13 cellular contexts compared by ENCODE assay signal in genomic region chr7:152054377-152055230, GRCh38. TPM values are rescaled to one million over a fixed set of nuclear protein-coding genes. Genes with fewer than 3 reads are reported as not detected.
DNase-seq lines count a peak whose midpoint lies in the region; ATAC-seq, FAIRE-seq and TF ChIP-seq lines count a peak whose summit lies in the region.
"Had no signal": no experiment of that assay in that cellular context is flagged by ENCODE, and none has a peak within 500 bp of the region (broad histone marks: within the 10 kb centered on the region; RNA-seq: fewer than 3 reads in every experiment).

No MANE protein-coding gene starts in this region.

- no peaks in the 10 kb centered on the region for H3K79me2 ChIP-seq in HepG2 (ENCODE audit: insufficient read depth, low read length)

- peaks cover 6% of the 10 kb centered on the region for H3K9me3 Mint-ChIP-seq in activated CD8-positive, alpha-beta memory T cell treated with anti-CD3 and anti-CD28 coated beads, Interleukin-2, amount 10 ng/mL, durations not matched to agents 7 days and 5 days (ENCODE audit: low read depth)
- H3K9me3 Mint-ChIP-seq in naive thymus-derived CD8-positive, alpha-beta T cell: peaks cover 0 to 3% (median 0%) of the 10 kb centered on the region in 9 donors

- no TSS peak for BruUV-seq in HepG2 (replicated peaks; lab: Mats Ljungman, UMichigan)

- peaks cover 8% of the 10 kb centered on the region for H3K36me3 Mint-ChIP-seq in activated CD8-positive, alpha-beta memory T cell treated with anti-CD3 and anti-CD28 coated beads, Interleukin-2, amount 10 ng/mL, durations not matched to agents 7 days and 5 days
- peaks cover 14 to 29% (median 21%) of the 10 kb centered on the region in 3 donors for H3K36me3 Mint-ChIP-seq in naive thymus-derived CD8-positive, alpha-beta T cell

- peak; percentile 28 for FAIRE-seq in HepG2 (lab: Jason Lieb, UNC)

- no peak overlapping the region for H3K4me3 Mint-ChIP-seq in activated CD8-positive, alpha-beta memory T cell treated with anti-CD3 and anti-CD28 coated beads, Interleukin-2, amount 10 ng/mL, durations not matched to agents 7 days and 5 days
- H3K4me3 Mint-ChIP-seq in naive thymus-derived CD8-positive, alpha-beta T cell: no peak overlapping the region

- in situ Hi-C loops in HepG2 (cut with HindIII; ENCODE audit: extremely low pct_ligation_motif_present, low pct_unique_long_range_greater_than_20kb): no loop called here

- POLR2A ChIA-PET in HEK293 (lab: Yijun Ruan, JAX) (interaction anchor here (0.6 kb wide), 1 partner anchor 18 kb away, joined by 5 read pairs; no protein-coding TSS in a partner anchor), HepG2 (lab: Yijun Ruan, JAX) (no interaction called here)
- POLR2A ChIA-PET in naive thymus-derived CD8-positive, alpha-beta T cell (lab: Charles Lee): interaction anchor here (0.7 kb wide), 1 partner anchor 252 kb away, joined by 3 read pairs; no protein-coding TSS in a partner anchor

- TF ChIP-seq POLR2A in HepG2 (IDR thresholded peaks at IDR 0.05; ENCODE audit: insufficient read depth in 1 of 2, low read depth in 2 of 2, low read length in 2 of 2): no peak
- no peak for TF ChIP-seq POLR2A in uterus (IDR thresholded peaks at IDR 0.05)

- intact Hi-C loops in HepG2 (cut with micrococcal nuclease; ENCODE audit: unreplicated experiment): no loop called here
- intact Hi-C loops in uterus (cut with DNase I; ENCODE audit: low total_unique reads): no loop called here

- CTCF ChIA-PET in HEK293 (lab: Yijun Ruan, JAX): interaction anchor here (0.6 to 0.7 kb wide), 3 partner anchors 51 to 876 kb away, joined by 3 to 4 read pairs (median 3); no protein-coding TSS in a partner anchor
- CTCF ChIA-PET in HepG2 (lab: Yijun Ruan, JAX; ENCODE audit: low intra/inter-chr PET ratio, low total read pairs): no interaction called here
- CTCF ChIA-PET in activated CD8-positive, alpha-beta memory T cell treated with anti-CD3 and anti-CD28 coated beads, Interleukin-2, amount 10 ng/mL, durations not matched to agents 7 days and 5 days (lab: Charles Lee): no interaction called here

- no peak overlapping the region for H3K27ac Mint-ChIP-seq in activated CD8-positive, alpha-beta memory T cell treated with anti-CD3 and anti-CD28 coated beads, Interleukin-2, amount 10 ng/mL, durations not matched to agents 7 days and 5 days
- peak overlapping the region in 2 of 10 donors; percentile 58 to 71 for H3K27ac Mint-ChIP-seq in naive thymus-derived CD8-positive, alpha-beta T cell

- TF ChIP-seq EP300 in HepG2 (IDR thresholded peaks at IDR 0.05; ENCODE audit: low read depth in 2 of 2, low read length in 2 of 2): no peak
- no peak for TF ChIP-seq EP300 in HepG2 (CRISPR knock-in tag; IDR thresholded peaks at IDR 0.05; ENCODE audit: borderline replicate concordance)

- H3K27me3 ChIP-seq in HepG2 (ENCODE audit: control insufficient read depth in 1 of 2, insufficient read depth in 2 of 2, low read length in 2 of 2): no peaks in the 10 kb centered on the region
- no peaks in the 10 kb centered on the region for H3K27me3 ChIP-seq in uterus

- no peak for TF ChIP-seq RAD21 in HepG2 (CRISPR knock-in tag; IDR thresholded peaks at IDR 0.05)

- no peaks in the 10 kb centered on the region for H3K4me1 Mint-ChIP-seq in activated CD8-positive, alpha-beta memory T cell treated with anti-CD3 and anti-CD28 coated beads, Interleukin-2, amount 10 ng/mL, durations not matched to agents 7 days and 5 days
- peaks cover 14 to 42% (median 25%) of the 10 kb centered on the region in 4 donors for H3K4me1 Mint-ChIP-seq in naive thymus-derived CD8-positive, alpha-beta T cell

- H3K27me3 Mint-ChIP-seq in activated CD8-positive, alpha-beta memory T cell treated with anti-CD3 and anti-CD28 coated beads, Interleukin-2, amount 10 ng/mL, durations not matched to agents 7 days and 5 days: no peaks in the 10 kb centered on the region
- H3K27me3 Mint-ChIP-seq in naive thymus-derived CD8-positive, alpha-beta T cell: no peaks in the 10 kb centered on the region

- no peak overlapping the region for H3K9ac ChIP-seq in HepG2 (ENCODE audit: insufficient read depth, low read depth, low read length)

- ATAC-seq in HepG2: peak; percentile 97
- ATAC-seq in activated CD8-positive, alpha-beta memory T cell treated with anti-CD3 and anti-CD28 coated beads, Interleukin-2, amount 10 ng/mL, durations not matched to agents 7 days and 5 days: no peak
- no peak for ATAC-seq in naive thymus-derived CD8-positive, alpha-beta T cell
- ATAC-seq: activated CD4-positive, CD25-positive, alpha-beta regulatory T cell treated with anti-CD3 and anti-CD28 coated beads, Interleukin-2, amount 50 U/mL, for 24 hours; mucosa of descending colon had no signal

- H3K4me2 ChIP-seq in HepG2 (ENCODE audit: low read depth, low read length): peak overlapping the region; percentile 51; the same call in 1 of the 2 replicates

- WGBS in HepG2 (ENCODE audit: low lambda C conversion rate): 40% methylated on average over 8 of the region's 8 CpGs

- H2AFZ ChIP-seq in HepG2 (ENCODE audit: low read length): no peak overlapping the region

- no peaks in the 10 kb centered on the region for H4K20me1 ChIP-seq in HepG2 (ENCODE audit: insufficient read depth, low read length)

- TF ChIP-seq CTCF in HEK293 (tag by site-specific recombination; IDR thresholded peaks at IDR 0.05) (no peak), epithelial cell of esophagus (IDR thresholded peaks at IDR 0.05; ENCODE audit: insufficient read depth, low read depth, low read length, missing control alignments) (no peak), HepG2 (CRISPR knock-in tag; IDR thresholded peaks at IDR 0.05) (peak; percentile 21), uterus (IDR thresholded peaks at IDR 0.05) (peak in 1 of 4 experiments; percentile 11)

- H3K27ac ChIP-seq in HEK293 (ENCODE audit: extremely low read depth, low read depth, low read length) (no peak overlapping the region), HepG2 (ENCODE audit: extremely low read length, insufficient read depth, low read length) (peak overlapping the region; percentile 29), uterus (no peak overlapping the region)

- no peak overlapping the region for H3K4me3 ChIP-seq in HEK293 (ENCODE audit: low read depth, low read length)
- H3K4me3 ChIP-seq in epithelial cell of esophagus (ENCODE audit: low read length): no peak overlapping the region
- no peak overlapping the region for H3K4me3 ChIP-seq in HepG2 (replicated peaks in 1 of 3; ENCODE audit: insufficient read depth in 1 of 3, low read depth in 2 of 3, low read length in 3 of 3)
- no peak overlapping the region for H3K4me3 ChIP-seq in uterus
- H3K4me3 ChIP-seq: mucosa of descending colon had no signal

- H3K9me3 ChIP-seq in HEK293 (ENCODE audit: control insufficient read depth, insufficient read depth, low read depth, low read length): no peaks in the 10 kb centered on the region
- H3K9me3 ChIP-seq in HepG2 (ENCODE audit: low read length): no peaks in the 10 kb centered on the region
- H3K9me3 ChIP-seq in uterus: no peaks in the 10 kb centered on the region
- H3K9me3 ChIP-seq: mucosa of descending colon had no signal

- peak; percentile 51 for DNase-seq in epithelial cell of esophagus (ENCODE audit: low read depth)
- peak; percentile 68 for DNase-seq in HepG2 (ENCODE audit: low spot score)
- peak; percentile 26 to 33 for DNase-seq in uterus
- DNase-seq in activated CD8-positive, alpha-beta memory T cell treated with anti-CD3 and anti-CD28 coated beads, Interleukin-2, amount 10 ng/mL, durations not matched to agents 7 days and 5 days: no peak
- no peak for DNase-seq in activated gamma-delta T cell treated with Interleukin-2 at 50 U/mL for 16 hours
- DNase-seq in naive thymus-derived CD8-positive, alpha-beta T cell: no peak
- DNase-seq: DMS153, glutamatergic neuron, mucosa of descending colon, NCI-H1092 treated with DMSO at 0.1 percent for 48 hours, NCI-H748 treated with DMSO at 0.1 percent for 48 hours had no signal

- no peaks in the 10 kb centered on the region for H3K36me3 ChIP-seq in HEK293 (ENCODE audit: control insufficient read depth in 2 of 2, insufficient read depth in 1 of 2, low read length in 2 of 2)
- no peaks in the 10 kb centered on the region for H3K36me3 ChIP-seq in HepG2 (replicated peaks in 1 of 2; ENCODE audit: control insufficient read depth in 1 of 2, insufficient read depth in 2 of 2, low read length in 2 of 2)
- H3K36me3 ChIP-seq in uterus: no peaks in the 10 kb centered on the region

- H3K4me1 ChIP-seq in HEK293 (ENCODE audit: control insufficient read depth, insufficient read depth, low read length) (peaks cover 4% of the 10 kb centered on the region; the same call in 1 of the 2 replicates), HepG2 (ENCODE audit: insufficient read depth, low read length) (peaks cover 10% of the 10 kb centered on the region), uterus (no peaks in the 10 kb centered on the region)

RNA-seq across cellular contexts. Expression of gene GALNT11, which starts 29.1 kb away (rescaled TPM):
- total RNA-seq in HepG2 (2016; rRNA removed; fragmentation: Illumina TruSeq; extraction: Trizol) (14.9 and 16.3 TPM in 2 replicates), uterus (10 to 100 TPM; 30.3 to 91.9 (median 34.4) TPM)
- 10.1 and 12.3 TPM in 2 replicates for total RNA-seq in HepG2 (2016; cell fraction: cytosol; rRNA removed; fragmentation: Illumina TruSeq; extraction: Trizol; ENCODE audit: low read depth)
- 14.1 and 16.9 TPM in 2 replicates for total RNA-seq in HepG2 (2016; cell fraction: insoluble cytoplasmic fraction; rRNA removed; fragmentation: Illumina TruSeq; extraction: Trizol)
- total RNA-seq in HepG2 (2016; cell fraction: membrane; rRNA removed; fragmentation: Illumina TruSeq; extraction: Trizol): 24.7 and 27.4 TPM in 2 replicates
- 13.8 and 14.1 TPM in 2 replicates for total RNA-seq in HepG2 (2016; cell fraction: nucleus; rRNA removed; fragmentation: Illumina TruSeq; extraction: Trizol)
- polyA plus RNA-seq in HepG2 (2011; rRNA removed): 9.3 and 10.9 TPM in 2 replicates
- 8.1 and 13.6 TPM in 2 replicates for polyA plus RNA-seq in HepG2 (2011; cell fraction: cytosol; rRNA removed)
- 7.5 and 10.1 TPM in 2 replicates for polyA plus RNA-seq in HepG2 (2011; cell fraction: nucleus; rRNA removed)
- polyA plus RNA-seq in HepG2 (2012): 5.6 and 7.3 TPM in 2 replicates
- 10.6 and 12.0 TPM in 2 replicates for polyA plus RNA-seq in HepG2 (2016; cell fraction: cytosol; fragmentation: Illumina TruSeq; extraction: Trizol; ENCODE audit: low read depth)
- 14.6 and 14.7 TPM in 2 replicates for polyA plus RNA-seq in HepG2 (2016; cell fraction: insoluble cytoplasmic fraction; fragmentation: Illumina TruSeq; extraction: Trizol; ENCODE audit: low read depth)
- 19.7 and 21.0 TPM in 2 replicates for polyA plus RNA-seq in HepG2 (2016; cell fraction: membrane; fragmentation: Illumina TruSeq; extraction: Trizol; ENCODE audit: low read depth)
- 16.7 and 19.1 TPM in 2 replicates for polyA plus RNA-seq in HepG2 (2016; cell fraction: nucleus; fragmentation: Illumina TruSeq; extraction: Trizol; ENCODE audit: insufficient read depth, low read depth)
- polyA minus RNA-seq in HepG2 (2011; rRNA and poly(A)+ RNA removed; ENCODE audit: low replicate concordance): 7.7 and 13.5 TPM in 2 replicates
- 6.1 and 7.0 TPM in 2 replicates for polyA minus RNA-seq in HepG2 (2011; cell fraction: cytosol; rRNA and poly(A)+ RNA removed)
- polyA minus RNA-seq in HepG2 (2011; cell fraction: nucleus; rRNA and poly(A)+ RNA removed): 8.2 and 12.4 TPM in 2 replicates
- total RNA-seq in activated CD8-positive, alpha-beta memory T cell treated with anti-CD3 and anti-CD28 coated beads, Interleukin-2, amount 10 ng/mL, durations not matched to agents 7 days and 5 days: 10 to 100 TPM; 20.8 to 22.5 TPM
- 10 to 100 TPM; 31.3 to 34.2 TPM for total RNA-seq in naive thymus-derived CD8-positive, alpha-beta T cell
- polyA plus RNA-seq in naive thymus-derived CD8-positive, alpha-beta T cell: 10 to 100 TPM; 52.1 to 58.3 (median 53.7) TPM

Comparison
In these comparisons a context has a peak if more than half of its experiments do, and no peak if none do; other contexts are left out.
1. DNase-seq: peak in epithelial cell of esophagus (single experiment), HepG2 (single experiment) and uterus (2 of 2); none in activated CD8-positive, alpha-beta memory T cell treated with anti-CD3 and anti-CD28 coated beads, Interleukin-2, amount 10 ng/mL, durations not matched to agents 7 days and 5 days (single experiment), activated gamma-delta T cell treated with Interleukin-2 at 50 U/mL for 16 hours (single experiment) and naive thymus-derived CD8-positive, alpha-beta T cell (0 of 10).
2. Of the 63 proteins assayed by ChIP-seq in both HepG2 and HEK293: peak only in HepG2: CTCF and PATZ1; only in HEK293: ZNF362; in both: none; in neither: 60.